8 cellular contexts compared by ENCODE assay signal in genomic region chr9:91711755-91712591, GRCh38.
DNase-seq lines count a peak whose midpoint lies in the region; ATAC-seq lines count a peak whose summit lies in the region.

No MANE protein-coding gene starts in this region.

- H3K27ac ChIP-seq in CD4-positive, CD25-positive, alpha-beta regulatory T cell (ENCODE audit: insufficient read depth, low read length, poor library complexity, severe bottlenecking), result no peak overlapping the region

- DNase-seq in CD4-positive, CD25-positive, alpha-beta regulatory T cell, result peak in 2 of 3 donors; percentile 9 to 80
- DNase-seq in activated CD4-positive, alpha-beta T cell treated with anti-CD3 and anti-CD28 coated beads for 48 hours, result peak; percentile 81
- DNase-seq in inferior parietal cortex (ENCODE audit: extremely low spot score) (peak; percentile 34), superior temporal gyrus (ENCODE audit: extremely low spot score) (peak; percentile 30), NCI-H69 (lab: John Stamatoyannopoulos, UW) (no peak), cardiac septum (ENCODE audit: low spot score) (no peak)

- no peaks in the 10 kb centered on the region for H3K36me3 Mint-ChIP-seq in CD4-positive, CD25-positive, alpha-beta regulatory T cell

- H3K4me3 ChIP-seq in CD4-positive, CD25-positive, alpha-beta regulatory T cell (ENCODE audit: low read depth, low read length), result no peak overlapping the region

- H3K27me3 Mint-ChIP-seq in CD4-positive, CD25-positive, alpha-beta regulatory T cell, result peaks cover 21% of the 10 kb centered on the region

- no peaks in the 10 kb centered on the region for H3K36me3 ChIP-seq in CD4-positive, CD25-positive, alpha-beta regulatory T cell (ENCODE audit: control insufficient read depth, insufficient read depth, low read length)

- peak overlapping the region in 1 of 4 donors; percentile 25 for H3K4me3 Mint-ChIP-seq in CD4-positive, CD25-positive, alpha-beta regulatory T cell

- ATAC-seq in CD4-positive, CD25-positive, alpha-beta regulatory T cell (ENCODE audit: low read depth in 2 of 2), result peak; percentile 55 to 64
- ATAC-seq in GM19397 (IDR thresholded peaks at IDR 0.05; ENCODE audit: unreplicated experiment), result peak; percentile 80
- peak; percentile 80 for ATAC-seq in HG03439 (IDR thresholded peaks at IDR 0.05; ENCODE audit: unreplicated experiment)

- H3K9me3 ChIP-seq in CD4-positive, CD25-positive, alpha-beta regulatory T cell (ENCODE audit: control insufficient read depth in 2 of 2, low read length in 2 of 2), result peaks cover under 1 to 5% of the 10 kb centered on the region in 2 experiments

- H3K4me1 ChIP-seq in CD4-positive, CD25-positive, alpha-beta regulatory T cell (ENCODE audit: control insufficient read depth, insufficient read depth, low read length, poor library complexity, severe bottlenecking), result no peaks in the 10 kb centered on the region

- H3K27me3 ChIP-seq in CD4-positive, CD25-positive, alpha-beta regulatory T cell (ENCODE audit: control insufficient read depth, insufficient read depth, low read length), result peaks cover 2% of the 10 kb centered on the region

- intact Hi-C loops in cardiac septum (cut with DNase I), result no loop called here

- H3K27ac Mint-ChIP-seq in CD4-positive, CD25-positive, alpha-beta regulatory T cell, result no peak overlapping the region

- H3K9me3 Mint-ChIP-seq in CD4-positive, CD25-positive, alpha-beta regulatory T cell, result peaks cover 0 to 16% (median 3%) of the 10 kb centered on the region in 7 donors

- peaks cover 0 to 9% (median 0%) of the 10 kb centered on the region in 4 donors for H3K4me1 Mint-ChIP-seq in CD4-positive, CD25-positive, alpha-beta regulatory T cell

Comparison
In these comparisons a context has a peak if more than half of its experiments do, and no peak if none do; other contexts are left out.
1. DNase-seq: peak in CD4-positive, CD25-positive, alpha-beta regulatory T cell (2 of 3), activated CD4-positive, alpha-beta T cell treated with anti-CD3 and anti-CD28 coated beads for 48 hours (single experiment), inferior parietal cortex (single experiment) and superior temporal gyrus (single experiment); none in NCI-H69 (single experiment) and cardiac septum (single experiment).
2. Peak in every context shown above with its lines, with median percentiles within 50 percentile points of each other: ATAC-seq.